8 cellular contexts compared by ENCODE assay signal in the genomic region with DNA sequence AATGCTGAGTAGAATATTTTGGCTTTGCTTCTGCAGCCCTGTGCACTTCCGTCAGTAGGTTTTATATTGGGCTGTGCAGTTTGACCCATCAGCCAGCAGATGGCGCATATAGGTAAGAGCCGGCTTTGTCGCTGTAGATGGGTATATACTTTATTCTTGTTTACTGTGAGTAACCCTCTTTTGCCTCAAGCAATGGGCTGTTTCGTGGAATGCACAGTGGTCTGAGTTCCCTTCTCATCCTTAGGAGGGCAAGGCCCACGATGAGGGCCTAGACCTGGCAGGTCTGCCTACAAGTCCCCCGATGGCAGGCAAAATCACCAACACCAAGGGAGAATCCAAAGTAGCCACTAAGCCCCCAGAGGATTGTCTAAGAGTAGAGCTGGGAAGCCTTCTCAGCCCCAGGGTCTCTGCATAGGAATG.
A peak's percentile ranks its signal among the peaks of the same experiment; 100 is the strongest.
DNase-seq lines count a peak whose midpoint lies in the region; ATAC-seq and TF ChIP-seq lines count a peak whose summit lies in the region.

No MANE protein-coding gene starts in this region.

- peak; percentile 95 for ATAC-seq in GM21717 (IDR thresholded peaks at IDR 0.05; ENCODE audit: unreplicated experiment)

- TF ChIP-seq CTCF in astrocyte of the cerebellum (IDR thresholded peaks at IDR 0.05; ENCODE audit: low read depth, low read length, missing control alignments): peak; percentile 94

- in situ Hi-C loops in astrocyte of the cerebellum (cut with HindIII; ENCODE audit: low sequenced_read_pairs): no loop called here

- H3K4me3 ChIP-seq in astrocyte of the cerebellum (ENCODE audit: low read depth, low read length): no peak overlapping the region

- no peak overlapping the region for H3K27ac ChIP-seq in substantia nigra (ENCODE audit: low read depth, low read length, poor library complexity, severe bottlenecking)

- DNase-seq in stimulated activated CD4-positive, alpha-beta T cell treated with anti-CD3 and anti-CD28 coated beads, Interleukin-15, amount 100 ng/mL, for 24 hours: peak; percentile 37
- DNase-seq in stimulated activated CD4-positive, alpha-beta T cell treated with anti-CD3 and anti-CD28 coated beads, Interleukin-4, amount 100 ng/mL, for 1 hour: no peak
- DNase-seq in HPDE6-E6E7 (ENCODE audit: extremely low spot score) (peak; percentile 16), NCI-H748 treated with DMSO at 0.1 percent for 48 hours (lab: John Stamatoyannopoulos, UW) (peak; percentile 57), astrocyte of the cerebellum (ENCODE audit: low read depth) (peak; percentile 51), iris pigment epithelial cell (ENCODE audit: low read depth) (peak; percentile 63), substantia nigra (lab: John Stamatoyannopoulos, UW) (peak in 27 of 49 donors; percentile 3 to 48 (median 20))
